ENCODE assay signal across 1 cellular context in the genomic region with DNA sequence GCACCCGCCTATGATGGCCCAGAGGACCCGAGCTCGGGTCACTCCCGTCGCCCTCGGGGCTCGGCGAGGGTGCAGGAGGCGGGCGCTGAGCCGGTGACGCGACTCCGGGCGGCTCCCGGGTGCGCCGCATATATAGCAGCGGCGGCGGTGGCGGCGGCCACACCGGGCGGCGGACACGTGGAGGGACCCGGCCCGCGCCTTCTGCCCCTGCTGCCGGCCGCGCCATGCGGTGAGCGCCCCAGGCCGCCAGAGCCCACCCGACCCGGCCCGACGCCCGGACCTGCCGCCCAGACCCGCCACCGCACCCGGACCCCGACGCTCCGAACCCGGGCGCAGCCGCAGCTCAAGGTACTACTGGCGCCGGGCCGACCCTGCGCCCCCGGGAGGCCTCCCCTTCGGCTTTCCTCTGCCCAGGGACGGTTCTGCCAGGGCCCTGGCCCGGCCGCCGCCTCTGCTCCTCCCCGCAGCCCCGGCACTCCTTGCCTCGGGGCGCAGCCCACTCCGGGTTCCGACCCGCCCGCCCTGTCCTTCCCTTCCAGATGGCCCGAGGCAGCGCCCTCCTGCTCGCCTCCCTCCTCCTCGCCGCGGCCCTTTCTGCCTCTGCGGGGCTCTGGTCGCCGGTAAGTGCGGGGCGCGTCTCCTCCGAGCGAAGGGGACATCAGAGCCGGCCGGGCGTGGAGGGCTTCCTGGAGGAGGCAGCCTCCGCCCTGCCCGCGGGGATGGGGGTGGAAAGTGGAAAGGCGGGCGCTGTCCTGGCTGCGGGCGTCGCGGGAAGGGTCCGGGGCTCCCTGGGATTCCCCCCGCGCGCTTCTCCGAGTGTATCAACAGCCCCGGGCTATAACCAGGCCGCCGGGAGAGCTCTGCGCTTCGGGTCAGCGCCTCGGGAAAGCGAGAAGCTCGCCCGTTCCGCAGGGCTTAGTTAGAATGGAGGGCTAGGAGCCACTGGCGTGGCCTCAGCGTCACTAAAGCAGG.
TF ChIP-seq lines count a peak whose summit lies in the region.

A gene with protein sequence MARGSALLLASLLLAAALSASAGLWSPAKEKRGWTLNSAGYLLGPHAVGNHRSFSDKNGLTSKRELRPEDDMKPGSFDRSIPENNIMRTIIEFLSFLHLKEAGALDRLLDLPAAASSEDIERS (plus strand): TSS at position 160 of the 972 bp plus-strand sequence. CDS start 380 bp downstream, at position 540.

TF ChIP-seq in K562, 482 proteins besides CTCF, POLR2A, EP300 and RAD21 (continued from another document and continues in another):
- TF ChIP-seq FUS (optimal IDR thresholded peaks at IDR 0.05; ENCODE audit: low read depth, low read length) (peak; percentile 40), MEIS2 (IDR thresholded peaks at IDR 0.05; ENCODE audit: partially characterized antibody) (no peak), HDAC3 (IDR thresholded peaks at IDR 0.05; ENCODE audit: borderline replicate concordance, partially characterized antibody) (no peak), ADNP (tag; IDR thresholded peaks at IDR 0.05) (peak; percentile 47), PPARD (CRISPR knock-in tag; IDR thresholded peaks at IDR 0.05) (no peak), NFYB (IDR thresholded peaks at IDR 0.05; ENCODE audit: extremely low read depth, insufficient read length) (no peak), RBM34 (IDR thresholded peaks at IDR 0.05; ENCODE audit: borderline replicate concordance, insufficient read depth, low read length) (no peak), ZNF24 (IDR thresholded peaks at IDR 0.05) (no peak), SIN3B (IDR thresholded peaks at IDR 0.05; ENCODE audit: low read depth) (peak; percentile 63), HEY1 (CRISPR knock-in tag; IDR thresholded peaks at IDR 0.05; ENCODE audit: borderline replicate concordance) (no peak), RB1 (IDR thresholded peaks at IDR 0.05; ENCODE audit: low read depth) (peak; percentile 51), TGIF2 (CRISPR knock-in tag; IDR thresholded peaks at IDR 0.05) (0 out of 2 replicates have a peak, but pooled peaks have one; percentile 13), PTRF (tag; IDR thresholded peaks at IDR 0.05) (no peak), PRMT5 (CRISPR knock-in tag; IDR thresholded peaks at IDR 0.05) (no peak), RBM15 (IDR thresholded peaks at IDR 0.05; ENCODE audit: insufficient read depth, low read length) (no peak), RAD51 (IDR thresholded peaks at IDR 0.05; ENCODE audit: borderline replicate concordance, low read depth) (no peak), LARP7 (IDR thresholded peaks at IDR 0.05) (no peak), SREBF2 (CRISPR knock-in tag; IDR thresholded peaks at IDR 0.05) (no peak), ZNF76 (CRISPR knock-in tag; IDR thresholded peaks at IDR 0.05; ENCODE audit: borderline replicate concordance) (no peak), HDGF (IDR thresholded peaks at IDR 0.05) (no peak), FOXA1 (IDR thresholded peaks at IDR 0.05; ENCODE audit: borderline replicate concordance) (no peak), ZNF699 (CRISPR knock-in tag; IDR thresholded peaks at IDR 0.05; ENCODE audit: insufficient replicate concordance) (no peak), NCOA1 (IDR thresholded peaks at IDR 0.05; ENCODE audit: low read depth) (no peak), MAFK (IDR thresholded peaks at IDR 0.05; ENCODE audit: low read length) (no peak)
- TF ChIP-seq, protein P1, sequence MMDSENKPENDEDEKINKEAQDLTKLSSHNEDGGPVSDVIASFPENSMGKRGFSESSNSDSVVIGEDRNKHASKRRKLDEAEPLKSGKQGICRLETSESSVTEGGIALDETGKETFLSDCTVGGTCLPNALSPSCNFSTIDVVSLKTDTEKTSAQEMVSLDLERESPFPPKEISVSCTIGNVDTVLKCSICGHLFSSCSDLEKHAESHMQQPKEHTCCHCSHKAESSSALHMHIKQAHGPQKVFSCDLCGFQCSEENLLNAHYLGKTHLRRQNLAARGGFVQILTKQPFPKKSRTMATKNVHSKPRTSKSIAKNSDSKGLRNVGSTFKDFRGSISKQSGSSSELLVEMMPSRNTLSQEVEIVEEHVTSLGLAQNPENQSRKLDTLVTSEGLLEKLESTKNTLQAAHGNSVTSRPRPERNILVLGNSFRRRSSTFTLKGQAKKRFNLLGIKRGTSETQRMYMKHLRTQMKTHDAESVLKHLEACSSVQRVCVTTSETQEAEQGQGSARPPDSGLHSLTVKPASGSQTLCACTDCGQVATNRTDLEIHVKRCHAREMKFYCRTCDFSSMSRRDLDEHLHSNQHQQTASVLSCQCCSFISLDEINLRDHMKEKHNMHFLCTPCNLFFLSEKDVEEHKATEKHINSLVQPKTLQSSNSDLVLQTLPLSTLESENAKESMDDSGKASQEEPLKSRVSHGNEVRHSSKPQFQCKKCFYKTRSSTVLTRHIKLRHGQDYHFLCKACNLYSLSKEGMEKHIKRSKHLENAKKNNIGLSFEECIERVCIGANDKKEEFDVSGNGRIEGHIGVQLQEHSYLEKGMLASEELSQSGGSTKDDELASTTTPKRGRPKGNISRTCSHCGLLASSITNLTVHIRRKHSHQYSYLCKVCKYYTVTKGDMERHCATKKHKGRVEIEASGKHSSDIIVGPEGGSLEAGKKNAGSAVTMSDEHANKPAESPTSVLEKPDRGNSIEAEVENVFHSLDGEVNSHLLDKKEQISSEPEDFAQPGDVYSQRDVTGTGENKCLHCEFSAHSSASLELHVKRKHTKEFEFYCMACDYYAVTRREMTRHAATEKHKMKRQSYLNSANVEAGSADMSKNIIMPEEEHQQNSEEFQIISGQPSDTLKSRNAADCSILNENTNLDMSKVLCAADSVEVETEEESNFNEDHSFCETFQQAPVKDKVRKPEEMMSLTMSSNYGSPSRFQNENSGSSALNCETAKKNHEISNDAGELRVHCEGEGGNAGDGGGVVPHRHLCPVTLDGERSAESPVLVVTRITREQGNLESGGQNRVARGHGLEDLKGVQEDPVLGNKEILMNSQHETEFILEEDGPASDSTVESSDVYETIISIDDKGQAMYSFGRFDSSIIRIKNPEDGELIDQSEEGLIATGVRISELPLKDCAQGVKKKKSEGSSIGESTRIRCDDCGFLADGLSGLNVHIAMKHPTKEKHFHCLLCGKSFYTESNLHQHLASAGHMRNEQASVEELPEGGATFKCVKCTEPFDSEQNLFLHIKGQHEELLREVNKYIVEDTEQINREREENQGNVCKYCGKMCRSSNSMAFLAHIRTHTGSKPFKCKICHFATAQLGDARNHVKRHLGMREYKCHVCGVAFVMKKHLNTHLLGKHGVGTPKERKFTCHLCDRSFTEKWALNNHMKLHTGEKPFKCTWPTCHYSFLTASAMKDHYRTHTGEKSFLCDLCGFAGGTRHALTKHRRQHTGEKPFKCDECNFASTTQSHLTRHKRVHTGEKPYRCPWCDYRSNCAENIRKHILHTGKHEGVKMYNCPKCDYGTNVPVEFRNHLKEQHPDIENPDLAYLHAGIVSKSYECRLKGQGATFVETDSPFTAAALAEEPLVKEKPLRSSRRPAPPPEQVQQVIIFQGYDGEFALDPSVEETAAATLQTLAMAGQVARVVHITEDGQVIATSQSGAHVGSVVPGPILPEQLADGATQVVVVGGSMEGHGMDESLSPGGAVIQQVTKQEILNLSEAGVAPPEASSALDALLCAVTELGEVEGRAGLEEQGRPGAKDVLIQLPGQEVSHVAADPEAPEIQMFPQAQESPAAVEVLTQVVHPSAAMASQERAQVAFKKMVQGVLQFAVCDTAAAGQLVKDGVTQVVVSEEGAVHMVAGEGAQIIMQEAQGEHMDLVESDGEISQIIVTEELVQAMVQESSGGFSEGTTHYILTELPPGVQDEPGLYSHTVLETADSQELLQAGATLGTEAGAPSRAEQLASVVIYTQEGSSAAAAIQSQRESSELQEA (IDR thresholded peaks at IDR 0.05; ENCODE audit: low read depth), result no peak
- TF ChIP-seq, protein P2, sequence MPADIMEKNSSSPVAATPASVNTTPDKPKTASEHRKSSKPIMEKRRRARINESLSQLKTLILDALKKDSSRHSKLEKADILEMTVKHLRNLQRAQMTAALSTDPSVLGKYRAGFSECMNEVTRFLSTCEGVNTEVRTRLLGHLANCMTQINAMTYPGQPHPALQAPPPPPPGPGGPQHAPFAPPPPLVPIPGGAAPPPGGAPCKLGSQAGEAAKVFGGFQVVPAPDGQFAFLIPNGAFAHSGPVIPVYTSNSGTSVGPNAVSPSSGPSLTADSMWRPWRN (IDR thresholded peaks at IDR 0.05; ENCODE audit: low read depth), result no peak
- TF ChIP-seq, protein P3, sequence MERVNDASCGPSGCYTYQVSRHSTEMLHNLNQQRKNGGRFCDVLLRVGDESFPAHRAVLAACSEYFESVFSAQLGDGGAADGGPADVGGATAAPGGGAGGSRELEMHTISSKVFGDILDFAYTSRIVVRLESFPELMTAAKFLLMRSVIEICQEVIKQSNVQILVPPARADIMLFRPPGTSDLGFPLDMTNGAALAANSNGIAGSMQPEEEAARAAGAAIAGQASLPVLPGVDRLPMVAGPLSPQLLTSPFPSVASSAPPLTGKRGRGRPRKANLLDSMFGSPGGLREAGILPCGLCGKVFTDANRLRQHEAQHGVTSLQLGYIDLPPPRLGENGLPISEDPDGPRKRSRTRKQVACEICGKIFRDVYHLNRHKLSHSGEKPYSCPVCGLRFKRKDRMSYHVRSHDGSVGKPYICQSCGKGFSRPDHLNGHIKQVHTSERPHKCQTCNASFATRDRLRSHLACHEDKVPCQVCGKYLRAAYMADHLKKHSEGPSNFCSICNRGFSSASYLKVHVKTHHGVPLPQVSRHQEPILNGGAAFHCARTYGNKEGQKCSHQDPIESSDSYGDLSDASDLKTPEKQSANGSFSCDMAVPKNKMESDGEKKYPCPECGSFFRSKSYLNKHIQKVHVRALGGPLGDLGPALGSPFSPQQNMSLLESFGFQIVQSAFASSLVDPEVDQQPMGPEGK (CRISPR knock-in tag; IDR thresholded peaks at IDR 0.05; ENCODE audit: borderline replicate concordance), result no peak
- TF ChIP-seq, protein P4, sequence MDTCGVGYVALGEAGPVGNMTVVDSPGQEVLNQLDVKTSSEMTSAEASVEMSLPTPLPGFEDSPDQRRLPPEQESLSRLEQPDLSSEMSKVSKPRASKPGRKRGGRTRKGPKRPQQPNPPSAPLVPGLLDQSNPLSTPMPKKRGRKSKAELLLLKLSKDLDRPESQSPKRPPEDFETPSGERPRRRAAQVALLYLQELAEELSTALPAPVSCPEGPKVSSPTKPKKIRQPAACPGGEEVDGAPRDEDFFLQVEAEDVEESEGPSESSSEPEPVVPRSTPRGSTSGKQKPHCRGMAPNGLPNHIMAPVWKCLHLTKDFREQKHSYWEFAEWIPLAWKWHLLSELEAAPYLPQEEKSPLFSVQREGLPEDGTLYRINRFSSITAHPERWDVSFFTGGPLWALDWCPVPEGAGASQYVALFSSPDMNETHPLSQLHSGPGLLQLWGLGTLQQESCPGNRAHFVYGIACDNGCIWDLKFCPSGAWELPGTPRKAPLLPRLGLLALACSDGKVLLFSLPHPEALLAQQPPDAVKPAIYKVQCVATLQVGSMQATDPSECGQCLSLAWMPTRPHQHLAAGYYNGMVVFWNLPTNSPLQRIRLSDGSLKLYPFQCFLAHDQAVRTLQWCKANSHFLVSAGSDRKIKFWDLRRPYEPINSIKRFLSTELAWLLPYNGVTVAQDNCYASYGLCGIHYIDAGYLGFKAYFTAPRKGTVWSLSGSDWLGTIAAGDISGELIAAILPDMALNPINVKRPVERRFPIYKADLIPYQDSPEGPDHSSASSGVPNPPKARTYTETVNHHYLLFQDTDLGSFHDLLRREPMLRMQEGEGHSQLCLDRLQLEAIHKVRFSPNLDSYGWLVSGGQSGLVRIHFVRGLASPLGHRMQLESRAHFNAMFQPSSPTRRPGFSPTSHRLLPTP (IDR thresholded peaks at IDR 0.05; ENCODE audit: borderline replicate concordance, extremely low read depth, insufficient read length), result peak; percentile 45
- TF ChIP-seq, protein P5, sequence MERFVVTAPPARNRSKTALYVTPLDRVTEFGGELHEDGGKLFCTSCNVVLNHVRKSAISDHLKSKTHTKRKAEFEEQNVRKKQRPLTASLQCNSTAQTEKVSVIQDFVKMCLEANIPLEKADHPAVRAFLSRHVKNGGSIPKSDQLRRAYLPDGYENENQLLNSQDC (CRISPR knock-in tag; IDR thresholded peaks at IDR 0.05), result no peak
- TF ChIP-seq, protein P6, sequence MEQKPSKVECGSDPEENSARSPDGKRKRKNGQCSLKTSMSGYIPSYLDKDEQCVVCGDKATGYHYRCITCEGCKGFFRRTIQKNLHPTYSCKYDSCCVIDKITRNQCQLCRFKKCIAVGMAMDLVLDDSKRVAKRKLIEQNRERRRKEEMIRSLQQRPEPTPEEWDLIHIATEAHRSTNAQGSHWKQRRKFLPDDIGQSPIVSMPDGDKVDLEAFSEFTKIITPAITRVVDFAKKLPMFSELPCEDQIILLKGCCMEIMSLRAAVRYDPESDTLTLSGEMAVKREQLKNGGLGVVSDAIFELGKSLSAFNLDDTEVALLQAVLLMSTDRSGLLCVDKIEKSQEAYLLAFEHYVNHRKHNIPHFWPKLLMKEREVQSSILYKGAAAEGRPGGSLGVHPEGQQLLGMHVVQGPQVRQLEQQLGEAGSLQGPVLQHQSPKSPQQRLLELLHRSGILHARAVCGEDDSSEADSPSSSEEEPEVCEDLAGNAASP (IDR thresholded peaks at IDR 0.05), result no peak
- TF ChIP-seq, protein P7, sequence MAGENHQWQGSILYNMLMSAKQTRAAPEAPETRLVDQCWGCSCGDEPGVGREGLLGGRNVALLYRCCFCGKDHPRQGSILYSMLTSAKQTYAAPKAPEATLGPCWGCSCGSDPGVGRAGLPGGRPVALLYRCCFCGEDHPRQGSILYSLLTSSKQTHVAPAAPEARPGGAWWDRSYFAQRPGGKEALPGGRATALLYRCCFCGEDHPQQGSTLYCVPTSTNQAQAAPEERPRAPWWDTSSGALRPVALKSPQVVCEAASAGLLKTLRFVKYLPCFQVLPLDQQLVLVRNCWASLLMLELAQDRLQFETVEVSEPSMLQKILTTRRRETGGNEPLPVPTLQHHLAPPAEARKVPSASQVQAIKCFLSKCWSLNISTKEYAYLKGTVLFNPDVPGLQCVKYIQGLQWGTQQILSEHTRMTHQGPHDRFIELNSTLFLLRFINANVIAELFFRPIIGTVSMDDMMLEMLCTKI (IDR thresholded peaks at IDR 0.05; ENCODE audit: partially characterized antibody), result no peak
- TF ChIP-seq, protein P8, sequence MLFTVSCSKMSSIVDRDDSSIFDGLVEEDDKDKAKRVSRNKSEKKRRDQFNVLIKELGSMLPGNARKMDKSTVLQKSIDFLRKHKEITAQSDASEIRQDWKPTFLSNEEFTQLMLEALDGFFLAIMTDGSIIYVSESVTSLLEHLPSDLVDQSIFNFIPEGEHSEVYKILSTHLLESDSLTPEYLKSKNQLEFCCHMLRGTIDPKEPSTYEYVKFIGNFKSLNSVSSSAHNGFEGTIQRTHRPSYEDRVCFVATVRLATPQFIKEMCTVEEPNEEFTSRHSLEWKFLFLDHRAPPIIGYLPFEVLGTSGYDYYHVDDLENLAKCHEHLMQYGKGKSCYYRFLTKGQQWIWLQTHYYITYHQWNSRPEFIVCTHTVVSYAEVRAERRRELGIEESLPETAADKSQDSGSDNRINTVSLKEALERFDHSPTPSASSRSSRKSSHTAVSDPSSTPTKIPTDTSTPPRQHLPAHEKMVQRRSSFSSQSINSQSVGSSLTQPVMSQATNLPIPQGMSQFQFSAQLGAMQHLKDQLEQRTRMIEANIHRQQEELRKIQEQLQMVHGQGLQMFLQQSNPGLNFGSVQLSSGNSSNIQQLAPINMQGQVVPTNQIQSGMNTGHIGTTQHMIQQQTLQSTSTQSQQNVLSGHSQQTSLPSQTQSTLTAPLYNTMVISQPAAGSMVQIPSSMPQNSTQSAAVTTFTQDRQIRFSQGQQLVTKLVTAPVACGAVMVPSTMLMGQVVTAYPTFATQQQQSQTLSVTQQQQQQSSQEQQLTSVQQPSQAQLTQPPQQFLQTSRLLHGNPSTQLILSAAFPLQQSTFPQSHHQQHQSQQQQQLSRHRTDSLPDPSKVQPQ (CRISPR knock-in tag; IDR thresholded peaks at IDR 0.05; ENCODE audit: borderline replicate concordance), result no peak
